In genomic region chr20:19961298-19961697, GRCh38 we compare ENCODE assay signal across 26 cellular contexts.
"Had no signal": no experiment of that assay in that cellular context is flagged by ENCODE, and none has a peak within 500 bp of the region (broad histone marks: within the 10 kb centered on the region; RNA-seq: fewer than 3 reads in every experiment).

No MANE protein-coding gene starts in this region.

- H3K9me3 ChIP-seq: left ventricle myocardium inferior, neutrophil, pancreas, right lobe of liver, transverse colon, uterus had no signal

- H3K9me3 Mint-ChIP-seq: activated naive CD8-positive, alpha-beta T cell treated with anti-CD3 and anti-CD28 coated beads, Interleukin-2, amount 10 ng/mL, durations not matched to agents 7 days and 5 days; natural killer cell; stimulated activated naive CD8-positive, alpha-beta T cell treated with anti-CD3 and anti-CD28 coated beads, Interleukin-15, Interleukin-2, amounts not matched to agents 100 ng/mL and 50 ng/mL, for 24 hours; T-cell; T-helper 2 cell treated with Interferon-gamma antibody and Interleukin-4, amounts not matched to agents 5 μg/mL and 100 μg/mL, for 36 hours had no signal

- H3K27me3 ChIP-seq: cardiac muscle cell, neutrophil, pancreas, right lobe of liver, transverse colon, uterus had no signal

- H3K4me3 ChIP-seq: cardiac muscle cell, left ventricle myocardium inferior, pancreas, right lobe of liver, skin epidermis, transverse colon, uterus had no signal

- H3K27ac ChIP-seq: cardiac muscle cell, left ventricle myocardium inferior, neutrophil, pancreas, right lobe of liver, transverse colon, WERI-Rb-1 had no signal

- H3K36me3 Mint-ChIP-seq: activated naive CD8-positive, alpha-beta T cell treated with anti-CD3 and anti-CD28 coated beads, Interleukin-2, amount 10 ng/mL, durations not matched to agents 7 days and 5 days; natural killer cell; T-cell had no signal

- H3K27ac Mint-ChIP-seq: activated CD8-positive, alpha-beta T cell treated with anti-CD3 and anti-CD28 coated beads, Interleukin-2, amount 10 ng/mL, durations not matched to agents 7 days and 5 days; activated naive CD8-positive, alpha-beta T cell treated with anti-CD3 and anti-CD28 coated beads, Interleukin-2, amount 10 ng/mL, durations not matched to agents 7 days and 5 days; natural killer cell; stimulated activated naive CD8-positive, alpha-beta T cell treated with anti-CD3 and anti-CD28 coated beads, Interleukin-15, Interleukin-2, amounts not matched to agents 100 ng/mL and 50 ng/mL, for 24 hours; T-cell; T-helper 2 cell treated with Interferon-gamma antibody and Interleukin-4, amounts not matched to agents 5 μg/mL and 100 μg/mL, for 36 hours had no signal

- H3K27me3 Mint-ChIP-seq: activated naive CD8-positive, alpha-beta T cell treated with anti-CD3 and anti-CD28 coated beads, Interleukin-2, amount 10 ng/mL, durations not matched to agents 7 days and 5 days; stimulated activated naive CD8-positive, alpha-beta T cell treated with anti-CD3 and anti-CD28 coated beads, Interleukin-15, Interleukin-2, amounts not matched to agents 100 ng/mL and 50 ng/mL, for 24 hours had no signal

- H3K4me1 ChIP-seq: uterus had no signal

- H3K36me3 ChIP-seq: neutrophil, uterus, WERI-Rb-1 had no signal

- H3K4me3 Mint-ChIP-seq: activated CD8-positive, alpha-beta T cell treated with anti-CD3 and anti-CD28 coated beads, Interleukin-2, amount 10 ng/mL, durations not matched to agents 7 days and 5 days; activated naive CD8-positive, alpha-beta T cell treated with anti-CD3 and anti-CD28 coated beads, Interleukin-2, amount 10 ng/mL, durations not matched to agents 7 days and 5 days; natural killer cell; stimulated activated naive CD8-positive, alpha-beta T cell treated with anti-CD3 and anti-CD28 coated beads, Interleukin-15, Interleukin-2, amounts not matched to agents 100 ng/mL and 50 ng/mL, for 24 hours; T-cell; T-helper 2 cell treated with Interferon-gamma antibody and Interleukin-4, amounts not matched to agents 5 μg/mL and 100 μg/mL, for 36 hours had no signal

- DNase-seq: activated CD4-positive, alpha-beta T cell treated with anti-CD3 and anti-CD28 coated beads for 1 hour; activated CD4-positive, alpha-beta T cell treated with anti-CD3 and anti-CD28 coated beads, Interleukin-2, amount 50 U/mL, for 1 hour; activated CD8-positive, alpha-beta T cell treated with anti-CD3 and anti-CD28 coated beads, Interleukin-2, amount 10 ng/mL, durations not matched to agents 7 days and 5 days; activated naive CD4-positive, alpha-beta T cell; activated naive CD8-positive, alpha-beta T cell treated with anti-CD3 and anti-CD28 coated beads, Interleukin-2, amount 10 ng/mL, durations not matched to agents 7 days and 5 days; activated T-cell treated with anti-CD3 and anti-CD28 coated beads, Interleukin-2, amount 50 U/mL, for 1 hour; amygdala; effector CD4-positive, alpha-beta T cell; erythroblast; hypothalamus; left ventricle myocardium inferior; midbrain; natural killer cell; pancreas; right lobe of liver; stimulated activated CD4-positive, alpha-beta T cell treated with anti-CD3 and anti-CD28 coated beads, Interleukin-1b, Interleukin-23, amount 100 ng/mL, for 48 hours; substantia nigra; T-cell; transverse colon; uterus; WERI-Rb-1 had no signal

- H3K4me1 Mint-ChIP-seq: activated naive CD8-positive, alpha-beta T cell treated with anti-CD3 and anti-CD28 coated beads, Interleukin-2, amount 10 ng/mL, durations not matched to agents 7 days and 5 days; natural killer cell; T-cell had no signal

- ATAC-seq: activated CD8-positive, alpha-beta T cell treated with anti-CD3 and anti-CD28 coated beads, Interleukin-2, amount 10 ng/mL, durations not matched to agents 7 days and 5 days; natural killer cell; pancreas; right lobe of liver; T-cell had no signal
